In genomic region chr1:150008699-150009098, GRCh38 we compare ENCODE assay signal across 8 cellular contexts. TPM values are rescaled to one million over a fixed set of nuclear protein-coding genes. Genes with fewer than 3 reads are reported as not detected.
DNase-seq lines count a peak whose midpoint lies in the region; ATAC-seq and TF ChIP-seq lines count a peak whose summit lies in the region.

No MANE protein-coding gene starts in this region.

- 21% methylated on average over 6 of the region's 6 CpGs for WGBS in right lobe of liver (ENCODE audit: insufficient coverage, low coverage, low lambda C conversion rate, missing lambda C conversion rate)

- H3K27ac ChIP-seq in right atrium auricular region (peak overlapping the region; percentile 96 to 98), angular gyrus (ENCODE audit: low read depth, low read length) (peak overlapping the region; percentile 57), right lobe of liver (peak overlapping the region; percentile 95 to 97 (median 97))

- intact Hi-C loops in cardiac septum (cut with DNase I) (no loop called here), right lobe of liver (cut with DNase I) (no loop called here)

- TF ChIP-seq CTCF in right atrium auricular region (IDR thresholded peaks at IDR 0.05) (no peak), right lobe of liver (IDR thresholded peaks at IDR 0.05) (no peak)

- no peaks in the 10 kb centered on the region for H3K27me3 ChIP-seq in right atrium auricular region
- H3K27me3 ChIP-seq in right lobe of liver: no peaks in the 10 kb centered on the region

- no peak for TF ChIP-seq POLR2A in right lobe of liver (IDR thresholded peaks at IDR 0.05)

- H3K9me3 ChIP-seq in right atrium auricular region (no peaks in the 10 kb centered on the region), right lobe of liver (no peaks in the 10 kb centered on the region)

- H3K36me3 ChIP-seq in right atrium auricular region (no peaks in the 10 kb centered on the region), right lobe of liver (peaks cover 0 to 10% (median 0%) of the 10 kb centered on the region in 4 donors)

- H3K4me3 ChIP-seq in right atrium auricular region (peak overlapping the region; percentile 84 to 93), right lobe of liver (peak overlapping the region; percentile 74 to 91 (median 77))

- DNase-seq in right atrium auricular region (ENCODE audit: low spot score) (no peak), cardiac septum (ENCODE audit: low spot score) (no peak), right lobe of liver (no peak), amygdala (lab: John Stamatoyannopoulos, UW) (no peak), activated gamma-delta T cell treated with Interleukin-2 at 50 U/mL for 16 hours (no peak)

- peak in 3 of 4 donors; percentile 22 to 37 (median 32) for ATAC-seq in right lobe of liver
- ATAC-seq in GM19395 (IDR thresholded peaks at IDR 0.05; ENCODE audit: unreplicated experiment): no peak
- ATAC-seq in HG02678 (IDR thresholded peaks at IDR 0.05; ENCODE audit: unreplicated experiment): no peak

- H3K4me1 ChIP-seq in right atrium auricular region: peaks cover 0 to 30% of the 10 kb centered on the region in 2 donors
- peaks cover 0 to 20% (median 4%) of the 10 kb centered on the region in 4 donors for H3K4me1 ChIP-seq in right lobe of liver

RNA-seq across cellular contexts. Expression of gene OTUD7B, which starts 1.8 kb away (rescaled TPM):
- total RNA-seq in right atrium auricular region (10 to 100 TPM; 12.1 to 20.0 TPM), cardiac septum (32.6 TPM), right lobe of liver (10 to 100 TPM in 5 of 6 experiments, 1 to 10 TPM in 1; 9.1 to 22.3 (median 16.8) TPM)

RNA-seq across cellular contexts. Expression of gene VPS45, which starts 58.9 kb away (rescaled TPM):
- total RNA-seq in right atrium auricular region (10 to 100 TPM; 34.9 to 38.8 TPM), cardiac septum (71.6 TPM), right lobe of liver (10 to 100 TPM; 12.5 to 18.2 (median 14.7) TPM)

Comparison
In these comparisons a context has a peak if more than half of its experiments do, and no peak if none do; other contexts are left out.
1. ATAC-seq: peak in right lobe of liver (3 of 4); none in GM19395 (single experiment) and HG02678 (single experiment).
2. Peak in every context shown above with its lines, with median percentiles within 50 percentile points of each other: H3K27ac ChIP-seq.